In the genomic region with DNA sequence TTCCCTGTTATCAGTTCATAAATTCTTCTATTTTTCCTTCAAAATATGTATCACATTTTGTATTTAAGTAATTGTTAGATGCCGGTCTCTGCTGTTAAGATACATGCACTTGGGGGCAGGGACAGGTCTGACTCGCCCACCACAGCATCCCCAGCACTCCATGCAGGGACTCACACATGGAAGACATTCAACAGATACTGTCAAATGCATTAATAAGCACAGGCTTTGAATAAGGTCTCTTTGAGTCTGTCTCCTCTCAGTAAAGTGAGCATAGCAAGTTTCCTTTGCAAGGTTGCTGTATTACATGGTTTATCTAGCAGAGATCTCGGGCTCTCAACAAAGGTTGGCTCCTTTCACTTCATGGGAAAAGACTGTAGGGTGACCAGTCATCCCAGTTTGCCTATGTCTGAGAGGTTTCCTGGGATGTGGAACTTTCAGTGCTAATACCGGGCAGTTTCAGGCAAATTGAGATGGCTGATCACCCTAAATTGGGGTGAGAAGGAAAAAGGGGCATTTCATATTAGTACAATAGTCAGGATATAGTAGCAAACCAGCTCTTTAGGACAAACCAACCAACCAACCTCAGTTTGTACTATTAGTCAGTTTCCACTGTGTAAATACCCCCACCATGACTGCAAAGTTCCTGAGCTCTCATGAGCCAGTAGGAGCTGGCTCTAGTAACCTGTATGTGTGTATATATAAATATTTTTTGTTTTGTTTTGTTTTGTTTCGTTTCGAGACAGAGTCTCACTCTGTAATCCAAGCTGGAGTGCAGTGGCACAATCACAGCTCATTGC, we compare ENCODE assay signal across 23 cellular contexts. TPM values are rescaled to one million over a fixed set of nuclear protein-coding genes. Genes with fewer than 3 reads are reported as not detected.
DNase-seq lines count a peak whose midpoint lies in the region; ATAC-seq and TF ChIP-seq lines count a peak whose summit lies in the region.
"Had no signal": no experiment of that assay in that cellular context is flagged by ENCODE, and none has a peak within 500 bp of the region (broad histone marks: within the 10 kb centered on the region; RNA-seq: fewer than 3 reads in every experiment).

No MANE protein-coding gene starts in this region.

- CTCF ChIA-PET in SK-N-SH (lab: Yijun Ruan, JAX), result interaction anchor here (1.0 to 4.3 kb wide), 4 partner anchors 14 to 213 kb away, joined by 3 to 22 read pairs (median 10); no protein-coding TSS in a partner anchor

- H3K9me2 ChIP-seq in GM23248 (ENCODE audit: insufficient read depth) (no peaks in the 10 kb centered on the region), SK-N-SH (no peaks in the 10 kb centered on the region)

- H3F3A ChIP-seq in GM23248 (ENCODE audit: insufficient read depth) (peaks cover 8% of the 10 kb centered on the region; the same call in 1 of the 2 replicates), SK-N-SH (replicated peaks; ENCODE audit: insufficient read depth) (peaks cover 3% of the 10 kb centered on the region)

- no peak overlapping the region for H3K4me2 ChIP-seq in GM23248 (ENCODE audit: unreplicated experiment)
- H3K4me2 ChIP-seq in SK-N-SH, result peak overlapping the region; percentile 1; the same call in 1 of the 2 replicates

- H3K27me3 ChIP-seq in GM23248 (replicated peaks; ENCODE audit: insufficient read depth) (no peaks in the 10 kb centered on the region), SK-N-SH (ENCODE audit: insufficient read depth) (no peaks in the 10 kb centered on the region), stomach smooth muscle (ENCODE audit: control insufficient read depth in 1 of 2, insufficient read depth in 2 of 2, low read length in 2 of 2) (no peaks in the 10 kb centered on the region)

- H3K9me3 Mint-ChIP-seq in activated naive CD4-positive, alpha-beta T cell treated with anti-CD3 and anti-CD28 coated beads, Interleukin-2, amount 50 U/mL, for 72 hours, result no peaks in the 10 kb centered on the region
- H3K9me3 Mint-ChIP-seq: dendritic cell treated with granulocyte-macrophage colony-stimulating factor and Interleukin-4, amounts not matched to agents 40 ng/mL and 50 ng/mL, for 4 days; mesothelial cell of epicardium; stimulated activated naive CD8-positive, alpha-beta T cell treated with anti-CD3 and anti-CD28 coated beads, Interleukin-15, amount 100 ng/mL, for 72 hours had no signal

- no peaks in the 10 kb centered on the region for H3K9me3 ChIP-seq in GM23248 (ENCODE audit: low read depth)
- H3K9me3 ChIP-seq in SK-N-SH, result no peaks in the 10 kb centered on the region
- no peaks in the 10 kb centered on the region for H3K9me3 ChIP-seq in stomach smooth muscle (ENCODE audit: control insufficient read depth in 2 of 2, low read length in 2 of 2)

- H3K27ac ChIP-seq in GM23248 (peak overlapping the region; percentile 62), SK-N-SH (ENCODE audit: low read depth in 2 of 2, low read length in 1 of 2) (peak overlapping the region in 1 of 2 experiments; percentile 14; a peak in 1 of 4 replicates), stomach smooth muscle (ENCODE audit: low read length) (peak overlapping the region; percentile 77)
- H3K27ac ChIP-seq: HL-60 had no signal

- peak in 1 of 2 experiments; percentile 24; a peak in 1 of 4 replicates for TF ChIP-seq EP300 in SK-N-SH (IDR thresholded peaks at IDR 0.05; ENCODE audit: borderline replicate concordance in 1 of 2, low read depth in 1 of 2, low read length in 1 of 2)

- H3K9ac ChIP-seq in GM23248 (no peak overlapping the region), SK-N-SH (no peak overlapping the region), stomach smooth muscle (ENCODE audit: low read length in 2 of 2) (no peak overlapping the region)

- ATAC-seq in activated naive CD4-positive, alpha-beta T cell treated with anti-CD3 and anti-CD28 coated beads, Interleukin-2, amount 50 U/mL, for 72 hours, result no peak
- ATAC-seq: activated CD4-positive, CD25-positive, alpha-beta regulatory T cell treated with anti-CD3 and anti-CD28 coated beads, Interleukin-2, amount 50 U/mL, for 24 hours; activated CD8-positive, alpha-beta T cell treated with anti-CD3 and anti-CD28 coated beads, Interleukin-2, amount 10 ng/mL, durations not matched to agents 7 days and 5 days; stimulated activated naive CD8-positive, alpha-beta T cell treated with anti-CD3 and anti-CD28 coated beads, Interleukin-15, amount 100 ng/mL, for 72 hours had no signal

- DNase-seq in GM23248, result peak; percentile 39
- no peak for DNase-seq in SK-N-SH
- peak; percentile 21 for DNase-seq in myocyte (ENCODE audit: low read depth)
- DNase-seq in NCI-H1105 treated with DMSO at 0.1 percent for 48 hours (lab: John Stamatoyannopoulos, UW), result no peak
- no peak for DNase-seq in GM19238 (ENCODE audit: insufficient read length, low spot score)
- no peak for DNase-seq in activated naive CD4-positive, alpha-beta T cell treated with anti-CD3 and anti-CD28 coated beads, Interleukin-2, amount 50 U/mL, for 72 hours (ENCODE audit: low spot score in 2 of 2)
- DNase-seq: activated CD8-positive, alpha-beta T cell treated with anti-CD3 and anti-CD28 coated beads, Interleukin-2, amount 10 ng/mL, durations not matched to agents 7 days and 5 days; activated gamma-delta T cell treated with Interleukin-2 at 50 U/mL for 16 hours; CD4-positive, CD25-positive, alpha-beta regulatory T cell; H7; IMR-90; NCI-H1417; NCI-H2107; NCI-H510A treated with DMSO at 0.1 percent for 48 hours; stimulated activated CD4-positive, alpha-beta T cell treated with anti-CD3 and anti-CD28 coated beads, Interleukin-4, amount 100 ng/mL, for 24 hours; stimulated activated naive CD8-positive, alpha-beta T cell treated with anti-CD3 and anti-CD28 coated beads, Interleukin-15, amount 100 ng/mL, for 72 hours; T1000 had no signal

- peak overlapping the region; percentile 62 for H2AFZ ChIP-seq in GM23248
- H2AFZ ChIP-seq in SK-N-SH (ENCODE audit: low read depth), result no peak overlapping the region

- 58 to 62% methylated on average over 6 of the region's 6 CpGs for WGBS in GM23248 (ENCODE audit: low coverage in 1 of 2, low lambda C conversion rate in 2 of 2, missing lambda C conversion rate in 2 of 2), 2 experiments
- WGBS in SK-N-SH (ENCODE audit: low lambda C conversion rate), result 61% methylated on average over 6 of the region's 6 CpGs

- H4K20me1 ChIP-seq in GM23248 (ENCODE audit: insufficient read depth) (no peaks in the 10 kb centered on the region), SK-N-SH (ENCODE audit: insufficient read depth) (no peaks in the 10 kb centered on the region)

- H3K36me3 Mint-ChIP-seq in activated naive CD4-positive, alpha-beta T cell treated with anti-CD3 and anti-CD28 coated beads, Interleukin-2, amount 50 U/mL, for 72 hours, result no peaks in the 10 kb centered on the region
- H3K36me3 Mint-ChIP-seq: CD4-positive, CD25-positive, alpha-beta regulatory T cell; mesothelial cell of epicardium had no signal

- no peak overlapping the region for H3K4me3 ChIP-seq in GM23248
- H3K4me3 ChIP-seq in SK-N-SH (ENCODE audit: low read depth in 2 of 2, low read length in 1 of 2), result no peak overlapping the region
- peak overlapping the region in 1 of 2 donors; percentile 29 for H3K4me3 ChIP-seq in stomach smooth muscle (ENCODE audit: low read length in 2 of 2)

- H3K27ac Mint-ChIP-seq in activated naive CD4-positive, alpha-beta T cell treated with anti-CD3 and anti-CD28 coated beads, Interleukin-2, amount 50 U/mL, for 72 hours, result no peak overlapping the region
- H3K27ac Mint-ChIP-seq: activated CD8-positive, alpha-beta T cell treated with anti-CD3 and anti-CD28 coated beads, Interleukin-2, amount 10 ng/mL, durations not matched to agents 7 days and 5 days; dendritic cell treated with granulocyte-macrophage colony-stimulating factor and Interleukin-4, amounts not matched to agents 40 ng/mL and 50 ng/mL, for 4 days; mesothelial cell of epicardium; stimulated activated naive CD8-positive, alpha-beta T cell treated with anti-CD3 and anti-CD28 coated beads, Interleukin-15, amount 100 ng/mL, for 72 hours had no signal

- POLR2A ChIA-PET in SK-N-SH (lab: Yijun Ruan, JAX), result no interaction called here

- no peaks in the 10 kb centered on the region for H3K79me2 ChIP-seq in GM23248 (ENCODE audit: insufficient read depth)
- no peaks in the 10 kb centered on the region for H3K79me2 ChIP-seq in SK-N-SH (ENCODE audit: insufficient read depth)

- H3K4me1 ChIP-seq in GM23248 (ENCODE audit: insufficient read depth) (peaks cover 17% of the 10 kb centered on the region), SK-N-SH (ENCODE audit: control insufficient read depth in 1 of 2, insufficient read depth in 2 of 2, low read depth in 1 of 2, low read length in 1 of 2) (peaks cover 5 to 16% of the 10 kb centered on the region in 2 experiments; a peak in 3 of 4 replicates), stomach smooth muscle (ENCODE audit: control insufficient read depth, insufficient read depth, low read length) (peaks cover 76% of the 10 kb centered on the region)

- no peak for TF ChIP-seq CTCF in SK-N-SH (IDR thresholded peaks at IDR 0.05)

- H3K36me3 ChIP-seq in GM23248 (ENCODE audit: low read depth) (no peaks in the 10 kb centered on the region), SK-N-SH (replicated peaks in 1 of 2; ENCODE audit: control insufficient read depth in 1 of 2, insufficient read depth in 2 of 2, low read length in 1 of 2) (no peaks in the 10 kb centered on the region), stomach smooth muscle (ENCODE audit: control insufficient read depth in 2 of 2, insufficient read depth in 2 of 2, low read length in 2 of 2) (peaks cover 8 to 17% of the 10 kb centered on the region in 2 donors)

- TF ChIP-seq RAD21 in SK-N-SH (IDR thresholded peaks at IDR 0.05; ENCODE audit: low read length), result no peak

- in situ Hi-C loops in GM23248 (cut with MboI), result no loop called here

RNA-seq across cellular contexts. Expression of a gene that starts 15.0 kb away (rescaled TPM):
- total RNA-seq in GM23248 (2014; rRNA removed; shearing (Covaris generic)), result 7.8 and 9.7 TPM in 2 replicates
- polyA plus RNA-seq in GM23248 (2016; fragmentation: Nextera tagmentation; extraction: Ambion mirVana) (1.6 and 1.8 TPM in 2 replicates), SK-N-SH (2012; rRNA removed) (0.67 and 0.75 TPM in 2 replicates)
- polyA plus RNA-seq in SK-N-SH (2012; cell fraction: cytosol; rRNA removed), result 0.44 and 0.58 TPM in 2 replicates
- polyA plus RNA-seq in SK-N-SH (2012; cell fraction: nucleus; rRNA removed), result 0.66 and 0.74 TPM in 2 replicates
- total RNA-seq in myocyte, result 263 and 339 TPM in 2 replicates
- 121 TPM for polyA plus RNA-seq in myocyte (2012)
- total RNA-seq in activated naive CD4-positive, alpha-beta T cell treated with anti-CD3 and anti-CD28 coated beads, Interleukin-2, amount 50 U/mL, for 72 hours, result under 1 TPM in 1 of 2 donors, not detected in 1; 0.97 TPM
- total RNA-seq: CD4-positive, CD25-positive, alpha-beta regulatory T cell had no signal
- polyA plus RNA-seq: CD4-positive, CD25-positive, alpha-beta regulatory T cell; neural cell had no signal

RNA-seq across cellular contexts. Expression of a gene that starts 38.6 kb away (rescaled TPM):
- total RNA-seq in GM23248 (2014; rRNA removed; shearing (Covaris generic)), result 29.5 and 36.2 TPM in 2 replicates
- polyA plus RNA-seq in GM23248 (2016; fragmentation: Nextera tagmentation; extraction: Ambion mirVana) (43.8 and 45.1 TPM in 2 replicates), SK-N-SH (2012; rRNA removed) (22.3 and 31.0 TPM in 2 replicates)
- 21.3 and 25.1 TPM in 2 replicates for polyA plus RNA-seq in SK-N-SH (2012; cell fraction: cytosol; rRNA removed)
- 44.4 and 73.2 TPM in 2 replicates for polyA plus RNA-seq in SK-N-SH (2012; cell fraction: nucleus; rRNA removed)
- 36.3 and 37.4 TPM in 2 replicates for total RNA-seq in myocyte
- polyA plus RNA-seq in myocyte (2012), result 28.8 TPM
- 10 to 100 TPM; 32.2 to 42.8 TPM for total RNA-seq in activated naive CD4-positive, alpha-beta T cell treated with anti-CD3 and anti-CD28 coated beads, Interleukin-2, amount 50 U/mL, for 72 hours

Comparison
In these comparisons a context has a peak if more than half of its experiments do, and no peak if none do; other contexts are left out.
1. DNase-seq: peak in GM23248 (single experiment) and myocyte (single experiment); none in SK-N-SH (single experiment), NCI-H1105 treated with DMSO at 0.1 percent for 48 hours (single experiment), GM19238 (single experiment) and activated naive CD4-positive, alpha-beta T cell treated with anti-CD3 and anti-CD28 coated beads, Interleukin-2, amount 50 U/mL, for 72 hours (0 of 2).
2. RNA of a gene that starts 15.0 kb away (total RNA-seq): 263 to 339 TPM in myocyte; 7.8 to 9.7 TPM in GM23248 and 0.97 TPM in activated naive CD4-positive, alpha-beta T cell treated with anti-CD3 and anti-CD28 coated beads, Interleukin-2, amount 50 U/mL, for 72 hours; every median in the first group is over 10 times any median in the second.